ENCODE assay signal across 1 cellular context in the genomic region with DNA sequence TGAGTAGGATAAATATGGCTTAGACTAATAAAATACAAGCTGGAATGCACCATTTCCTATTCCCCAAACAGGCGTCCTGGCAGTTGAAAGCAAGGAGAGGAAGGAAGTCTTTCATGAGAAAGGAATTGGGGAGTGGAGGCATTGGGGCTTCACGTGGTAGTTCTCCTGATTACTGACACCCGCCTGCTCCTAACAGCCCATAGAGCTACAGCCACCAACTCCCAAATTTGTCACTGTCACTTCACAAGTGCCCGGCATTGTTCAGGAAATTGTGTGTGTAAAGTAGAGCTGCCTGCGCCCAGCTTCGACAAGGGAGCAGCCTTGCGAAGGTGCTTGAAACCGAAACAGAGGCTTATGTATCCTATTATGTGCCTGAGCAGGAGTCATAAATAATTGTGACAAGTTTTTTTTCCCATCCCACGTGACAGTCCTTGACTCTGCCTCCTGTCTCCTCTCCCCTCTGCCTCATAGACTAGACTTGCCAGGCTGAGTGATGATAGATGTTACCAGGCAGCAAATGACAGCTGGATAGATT.
A peak's percentile ranks its signal among the peaks of the same experiment; 100 is the strongest.
TF ChIP-seq lines count a peak whose summit lies in the region.

No MANE protein-coding gene starts in this region.

TF ChIP-seq in IMR-90, 13 proteins besides CTCF, POLR2A, EP300 and RAD21:
- TF ChIP-seq SMC3 (IDR thresholded peaks at IDR 0.05; ENCODE audit: low read depth, low read length) (no peak), FOS (IDR thresholded peaks at IDR 0.05; ENCODE audit: low read depth, low read length) (no peak), USF2 (IDR thresholded peaks at IDR 0.05; ENCODE audit: low read depth, low read length) (peak; percentile 77)
